ENCODE assay signal across 30 cellular contexts in genomic region chr18:11246466-11246865, GRCh38.
DNase-seq lines count a peak whose midpoint lies in the region; ATAC-seq, FAIRE-seq and TF ChIP-seq lines count a peak whose summit lies in the region.
"Had no signal": no experiment of that assay in that cellular context is flagged by ENCODE, and none has a peak within 500 bp of the region (broad histone marks: within the 10 kb centered on the region; RNA-seq: fewer than 3 reads in every experiment).

No MANE protein-coding gene starts in this region.

- no peak overlapping the region for H3K4ac ChIP-seq in neuronal stem cell (ENCODE audit: low read length)

- no peak overlapping the region for H2BK120ac ChIP-seq in neuronal stem cell (ENCODE audit: low read depth, low read length)

- no peak overlapping the region for H3K27ac Mint-ChIP-seq in activated naive CD4-positive, alpha-beta T cell treated with anti-CD3 and anti-CD28 coated beads, Interleukin-2, amount 50 U/mL, for 72 hours
- H3K27ac Mint-ChIP-seq: activated B cell treated with CpG ODN at 0.5 μM for 24 hours; activated naive CD8-positive, alpha-beta T cell treated with anti-CD3 and anti-CD28 coated beads, Interleukin-2, amount 10 ng/mL, durations not matched to agents 7 days and 5 days; activated T-helper 2 cell treated with anti-CD3 and anti-CD28 coated beads, Interferon-gamma antibody, Interleukin-2, Interleukin-4, amounts not matched to agents 10 μg/mL and 5 μg/mL and 100 μg/mL, durations not matched to agents 14 hours and 24 hours and 36 hours; immature natural killer cell; T-helper 2 cell treated with Interferon-gamma antibody and Interleukin-4, amounts not matched to agents 5 μg/mL and 100 μg/mL, for 36 hours had no signal

- intact Hi-C loops in HepG2 (cut with micrococcal nuclease; ENCODE audit: unreplicated experiment) (no loop called here), right lobe of liver (cut with DNase I) (no loop called here)

- no peak overlapping the region for H2BK15ac ChIP-seq in neuronal stem cell (ENCODE audit: low read length)

- no peak overlapping the region for H3K14ac ChIP-seq in neuronal stem cell (ENCODE audit: low read length)

- H2AFZ ChIP-seq in HepG2 (ENCODE audit: low read length) (no peak overlapping the region), neuronal stem cell (ENCODE audit: low read length) (no peak overlapping the region)

- BruUV-seq in HepG2 (replicated peaks; lab: Mats Ljungman, UMichigan), result no TSS peak

- no peaks in the 10 kb centered on the region for H3K79me2 ChIP-seq in HepG2 (ENCODE audit: insufficient read depth, low read length)

- H2AK5ac ChIP-seq in neuronal stem cell (ENCODE audit: low read depth, low read length), result no peak overlapping the region

- H3K79me1 ChIP-seq in neuronal stem cell (ENCODE audit: low read depth, low read length), result peaks cover 2% of the 10 kb centered on the region

- H3K36me3 Mint-ChIP-seq in activated naive CD4-positive, alpha-beta T cell treated with anti-CD3 and anti-CD28 coated beads, Interleukin-2, amount 50 U/mL, for 72 hours, result no peaks in the 10 kb centered on the region
- H3K36me3 Mint-ChIP-seq: activated naive CD8-positive, alpha-beta T cell treated with anti-CD3 and anti-CD28 coated beads, Interleukin-2, amount 10 ng/mL, durations not matched to agents 7 days and 5 days; immature natural killer cell had no signal

- H4K8ac ChIP-seq in neuronal stem cell (ENCODE audit: low read depth, low read length), result no peak overlapping the region

- H3K27me3 ChIP-seq in HepG2 (ENCODE audit: control insufficient read depth in 1 of 2, insufficient read depth in 2 of 2, low read length in 2 of 2) (no peaks in the 10 kb centered on the region), right lobe of liver (no peaks in the 10 kb centered on the region), neuronal stem cell (ENCODE audit: control insufficient read depth in 3 of 3, insufficient read depth in 3 of 3, low read depth in 1 of 3, low read length in 3 of 3) (no peaks in the 10 kb centered on the region)
- H3K27me3 ChIP-seq: BLaER1, foreskin keratinocyte had no signal

- no peak overlapping the region for H3K18ac ChIP-seq in neuronal stem cell (ENCODE audit: low read length)

- no peaks in the 10 kb centered on the region for H4K20me1 ChIP-seq in HepG2 (ENCODE audit: insufficient read depth, low read length)
- H4K20me1 ChIP-seq: BLaER1 had no signal

- no peak overlapping the region for H2BK12ac ChIP-seq in neuronal stem cell (ENCODE audit: low read length)

- H3K4me1 ChIP-seq in HepG2 (ENCODE audit: insufficient read depth, low read length) (no peaks in the 10 kb centered on the region), right lobe of liver (peaks cover 0 to 7% (median 0%) of the 10 kb centered on the region in 4 donors), neuronal stem cell (ENCODE audit: control insufficient read depth in 2 of 2, insufficient read depth in 1 of 2, low read depth in 1 of 2, low read length in 2 of 2) (no peaks in the 10 kb centered on the region)
- H3K4me1 ChIP-seq: foreskin keratinocyte, prostate gland had no signal

- no peaks in the 10 kb centered on the region for H3K36me3 ChIP-seq in HepG2 (replicated peaks in 1 of 2; ENCODE audit: control insufficient read depth in 1 of 2, insufficient read depth in 2 of 2, low read length in 2 of 2)
- no peaks in the 10 kb centered on the region for H3K36me3 ChIP-seq in right lobe of liver
- H3K36me3 ChIP-seq in neuronal stem cell (replicated peaks in 1 of 2; ENCODE audit: control insufficient read depth in 2 of 2, insufficient read depth in 2 of 2, low read length in 2 of 2), result peaks cover 0 to 1% of the 10 kb centered on the region in 2 donors
- H3K36me3 ChIP-seq: BLaER1, prostate gland, thoracic aorta had no signal

- TF ChIP-seq RAD21 in HepG2 (CRISPR knock-in tag; IDR thresholded peaks at IDR 0.05), result no peak

- FAIRE-seq in HepG2 (lab: Jason Lieb, UNC), result no peak
- FAIRE-seq: small intestine had no signal

- 49% methylated on average over 8 of the region's 8 CpGs for WGBS in HepG2 (ENCODE audit: low lambda C conversion rate)
- 67% methylated on average over 8 of the region's 8 CpGs for WGBS in right lobe of liver (ENCODE audit: insufficient coverage, low coverage, low lambda C conversion rate, missing lambda C conversion rate)
- WGBS in neuronal stem cell (ENCODE audit: extremely low coverage in 2 of 2, insufficient read length in 2 of 2, insufficient replicate concordance in 1 of 2), 2 donors, result no CpG with 5 or more reads among the region's 8 CpGs

- H3K27ac ChIP-seq in HepG2 (ENCODE audit: extremely low read length, insufficient read depth, low read length) (no peak overlapping the region), right lobe of liver (no peak overlapping the region), neuronal stem cell (replicated peaks; ENCODE audit: low read length) (no peak overlapping the region)
- H3K27ac ChIP-seq: BLaER1, foreskin keratinocyte, prostate gland, thoracic aorta had no signal

- POLR2A ChIA-PET in HepG2 (lab: Yijun Ruan, JAX), result no interaction called here

- H3K23ac ChIP-seq in neuronal stem cell (ENCODE audit: low read depth, low read length, poor library complexity), result no peak overlapping the region

- H3K9me3 ChIP-seq in HepG2 (ENCODE audit: low read length), result no peaks in the 10 kb centered on the region
- H3K9me3 ChIP-seq in right lobe of liver, result no peaks in the 10 kb centered on the region
- peaks cover 0 to 5% of the 10 kb centered on the region in 2 donors for H3K9me3 ChIP-seq in neuronal stem cell (replicated peaks in 1 of 2; ENCODE audit: control insufficient read depth in 2 of 2, insufficient read depth in 1 of 2, low read depth in 1 of 2, low read length in 2 of 2)
- H3K9me3 ChIP-seq: prostate gland, thoracic aorta had no signal

- in situ Hi-C loops in HepG2 (cut with HindIII; ENCODE audit: extremely low pct_ligation_motif_present, low pct_unique_long_range_greater_than_20kb), result no loop called here

- TF ChIP-seq CTCF in HepG2 (CRISPR knock-in tag; IDR thresholded peaks at IDR 0.05) (no peak), right lobe of liver (IDR thresholded peaks at IDR 0.05) (no peak)

- no peak overlapping the region for H4K91ac ChIP-seq in neuronal stem cell (ENCODE audit: low read depth, low read length, poor library complexity)

- TF ChIP-seq EP300 in HepG2 (IDR thresholded peaks at IDR 0.05; ENCODE audit: low read depth in 2 of 2, low read length in 2 of 2) (no peak), HepG2 (CRISPR knock-in tag; IDR thresholded peaks at IDR 0.05; ENCODE audit: borderline replicate concordance) (no peak)

- DNase-seq in HepG2 (ENCODE audit: low spot score) (no peak), right lobe of liver (no peak), amniotic epithelial cell (ENCODE audit: low read depth) (peak; percentile 17), iris pigment epithelial cell (ENCODE audit: low read depth) (peak; percentile 26), NCI-H774 (lab: John Stamatoyannopoulos, UW) (no peak), neuronal stem cell (ENCODE audit: low spot score) (no peak), midbrain (lab: John Stamatoyannopoulos, UW) (no peak)
- no peak for DNase-seq in activated naive CD4-positive, alpha-beta T cell treated with anti-CD3 and anti-CD28 coated beads, Interleukin-2, amount 50 U/mL, for 72 hours (ENCODE audit: low spot score in 2 of 2)
- DNase-seq: 8988T; activated B cell treated with CpG ODN at 0.5 μM for 24 hours; activated CD4-positive, alpha-beta T cell treated with anti-CD3 and anti-CD28 coated beads, Interleukin-2, amount 50 U/mL, for 4 hours; activated CD8-positive, alpha-beta memory T cell treated with anti-CD3 and anti-CD28 coated beads, Interleukin-2, amount 50 U/mL, for 4 hours; activated naive CD8-positive, alpha-beta T cell treated with anti-CD3 and anti-CD28 coated beads, Interleukin-2, amount 10 ng/mL, durations not matched to agents 7 days and 5 days; COR-L47; DND-41; foreskin keratinocyte; H7; immature natural killer cell; left ventricle myocardium superior; MM.1S; NCI-H1436 treated with DMSO at 0.1 percent for 48 hours; NCI-H2171; NCI-H69; small intestine; stimulated activated naive CD4-positive, alpha-beta T cell had no signal

- H3K9ac ChIP-seq in HepG2 (ENCODE audit: insufficient read depth, low read depth, low read length), result no peak overlapping the region
- no peak overlapping the region for H3K9ac ChIP-seq in neuronal stem cell (ENCODE audit: low read depth, low read length, poor library complexity)
- H3K9ac ChIP-seq: BLaER1 had no signal

- H3K4me3 ChIP-seq in HepG2 (replicated peaks in 1 of 3; ENCODE audit: insufficient read depth in 1 of 3, low read depth in 2 of 3, low read length in 3 of 3) (no peak overlapping the region), right lobe of liver (no peak overlapping the region), neuronal stem cell (ENCODE audit: low read length in 2 of 2) (no peak overlapping the region)
- H3K4me3 ChIP-seq: BLaER1, prostate gland, thoracic aorta had no signal

- TF ChIP-seq POLR2A in HepG2 (IDR thresholded peaks at IDR 0.05; ENCODE audit: insufficient read depth in 1 of 2, low read depth in 2 of 2, low read length in 2 of 2) (no peak), right lobe of liver (IDR thresholded peaks at IDR 0.05) (no peak)

- no peak overlapping the region for H3K4me2 ChIP-seq in HepG2 (ENCODE audit: low read depth, low read length)
- H3K4me2 ChIP-seq in neuronal stem cell (ENCODE audit: insufficient read depth, low read length, poor library complexity, severe bottlenecking), result no peak overlapping the region
- H3K4me2 ChIP-seq: BLaER1 had no signal

- peaks cover 5 to 8% of the 10 kb centered on the region in 2 donors for H3K9me3 Mint-ChIP-seq in activated naive CD4-positive, alpha-beta T cell treated with anti-CD3 and anti-CD28 coated beads, Interleukin-2, amount 50 U/mL, for 72 hours
- H3K9me3 Mint-ChIP-seq: activated B cell treated with CpG ODN at 0.5 μM for 24 hours; activated naive CD8-positive, alpha-beta T cell treated with anti-CD3 and anti-CD28 coated beads, Interleukin-2, amount 10 ng/mL, durations not matched to agents 7 days and 5 days; activated T-helper 2 cell treated with anti-CD3 and anti-CD28 coated beads, Interferon-gamma antibody, Interleukin-2, Interleukin-4, amounts not matched to agents 10 μg/mL and 5 μg/mL and 100 μg/mL, durations not matched to agents 14 hours and 24 hours and 36 hours; T-helper 2 cell treated with Interferon-gamma antibody and Interleukin-4, amounts not matched to agents 5 μg/mL and 100 μg/mL, for 36 hours had no signal

- CTCF ChIA-PET in HepG2 (lab: Yijun Ruan, JAX; ENCODE audit: low intra/inter-chr PET ratio, low total read pairs), result no interaction called here

- H2BK5ac ChIP-seq in neuronal stem cell (ENCODE audit: low read length), result no peak overlapping the region

- no peak for ATAC-seq in HepG2
- no peak for ATAC-seq in right lobe of liver
- ATAC-seq in activated naive CD4-positive, alpha-beta T cell treated with anti-CD3 and anti-CD28 coated beads, Interleukin-2, amount 50 U/mL, for 72 hours, result no peak
- ATAC-seq: foreskin keratinocyte, left ventricle myocardium superior had no signal

TF ChIP-seq in HepG2, 621 proteins besides CTCF, POLR2A, EP300 and RAD21 (continues in another document):
- TF ChIP-seq SALL2 (CRISPR knock-in tag; IDR thresholded peaks at IDR 0.05) (no peak), ZNF780A (CRISPR knock-in tag; IDR thresholded peaks at IDR 0.05) (no peak), ATF7 (IDR thresholded peaks at IDR 0.05) (peak; percentile 43), ATF7 (CRISPR knock-in tag; IDR thresholded peaks at IDR 0.05) (no peak), KDM3A (CRISPR knock-in tag; IDR thresholded peaks at IDR 0.05; ENCODE audit: low read depth) (no peak)

Comparison
In these comparisons a context has a peak if more than half of its experiments do, and no peak if none do; other contexts are left out.
1. DNase-seq: peak in amniotic epithelial cell (single experiment) and iris pigment epithelial cell (single experiment); none in HepG2 (single experiment), right lobe of liver (0 of 3), NCI-H774 (single experiment), activated naive CD4-positive, alpha-beta T cell treated with anti-CD3 and anti-CD28 coated beads, Interleukin-2, amount 50 U/mL, for 72 hours (0 of 2), neuronal stem cell (single experiment) and midbrain (single experiment).